Comparison of ENCODE assay signal across 24 cellular contexts in the genomic region with DNA sequence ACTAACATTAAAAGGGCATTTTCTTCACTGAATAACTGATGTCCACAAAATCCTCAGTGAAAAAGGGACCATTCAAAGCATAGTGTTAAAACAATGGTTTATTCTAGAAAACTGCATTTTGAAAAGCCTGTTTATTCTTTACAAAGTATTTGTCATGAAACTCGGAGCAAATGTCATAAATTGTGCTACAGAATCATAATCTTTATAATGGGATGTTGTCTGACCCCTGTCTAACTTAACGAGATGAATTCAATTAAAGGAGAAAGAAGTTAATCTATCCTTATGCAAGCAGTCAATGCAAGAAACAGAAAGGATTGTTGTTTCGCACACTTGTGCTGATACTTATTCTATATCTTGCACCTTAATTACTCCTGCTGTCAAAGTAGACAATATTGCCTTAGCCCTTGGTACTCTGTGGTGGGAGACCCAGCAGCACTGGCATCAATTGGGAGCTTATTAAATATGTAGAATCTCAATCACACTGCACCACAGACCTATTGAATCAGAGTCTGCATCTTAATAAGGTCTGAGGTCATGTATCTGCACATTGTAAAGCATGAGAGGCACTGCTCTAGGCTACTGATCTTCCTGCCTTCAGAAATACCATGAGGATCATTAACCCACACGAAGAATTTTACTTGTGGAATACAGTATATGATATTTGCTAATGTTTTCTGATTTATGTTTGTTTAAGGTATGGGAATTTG.
"Had no signal": no experiment of that assay in that cellular context is flagged by ENCODE, and none has a peak within 500 bp of the region (broad histone marks: within the 10 kb centered on the region; RNA-seq: fewer than 3 reads in every experiment).

No MANE protein-coding gene starts in this region.

- H3K4me3 Mint-ChIP-seq: activated CD4-positive, alpha-beta memory T cell treated with anti-CD3 and anti-CD28 coated beads, Interleukin-2, amount 10 ng/mL, durations not matched to agents 7 days and 5 days; activated CD4-positive, alpha-beta T cell treated with anti-CD3 and anti-CD28 coated beads, Interleukin-2, amount 10 ng/mL, durations not matched to agents 24 days and 14 days; activated naive CD4-positive, alpha-beta T cell treated with anti-CD3 and anti-CD28 coated beads, Interleukin-2, amount 10 ng/mL, durations not matched to agents 7 days and 5 days; activated T-cell treated with anti-CD3 and anti-CD28 coated beads, Interleukin-2, amount 50 U/mL, for 72 hours; central memory CD8-positive, alpha-beta T cell; naive thymus-derived CD4-positive, alpha-beta T cell; stimulated activated memory B cell treated with anti-CD40 and anti-IgM and Interleukin-4, amounts not matched to agents 10 μg/mL and 1 μg/mL and 100 μg/mL, for 72 hours had no signal

- H3K4me1 Mint-ChIP-seq: activated CD4-positive, alpha-beta memory T cell treated with anti-CD3 and anti-CD28 coated beads, Interleukin-2, amount 10 ng/mL, durations not matched to agents 7 days and 5 days; activated CD4-positive, alpha-beta T cell treated with anti-CD3 and anti-CD28 coated beads, Interleukin-2, amount 10 ng/mL, durations not matched to agents 24 days and 14 days; activated naive CD4-positive, alpha-beta T cell treated with anti-CD3 and anti-CD28 coated beads, Interleukin-2, amount 10 ng/mL, durations not matched to agents 7 days and 5 days; central memory CD8-positive, alpha-beta T cell; naive thymus-derived CD4-positive, alpha-beta T cell; stimulated activated memory B cell treated with anti-CD40 and anti-IgM and Interleukin-4, amounts not matched to agents 10 μg/mL and 1 μg/mL and 100 μg/mL, for 72 hours had no signal

- H3K9me3 Mint-ChIP-seq: activated CD4-positive, alpha-beta T cell treated with anti-CD3 and anti-CD28 coated beads, Interleukin-2, amount 10 ng/mL, durations not matched to agents 24 days and 14 days; activated naive CD4-positive, alpha-beta T cell treated with anti-CD3 and anti-CD28 coated beads, Interleukin-2, amount 10 ng/mL, durations not matched to agents 7 days and 5 days had no signal

- DNase-seq: activated CD4-positive, alpha-beta memory T cell treated with anti-CD3 and anti-CD28 coated beads, Interleukin-2, amount 10 ng/mL, durations not matched to agents 7 days and 5 days; activated CD4-positive, alpha-beta T cell treated with anti-CD3 and anti-CD28 coated beads, Interleukin-2, amount 10 ng/mL, durations not matched to agents 24 days and 14 days; activated effector memory CD4-positive, alpha-beta T cell treated with Interleukin-2 at 50 U/mL for 16 hours; activated naive CD4-positive, alpha-beta T cell treated with anti-CD3 and anti-CD28 coated beads, Interleukin-2, amount 10 ng/mL, durations not matched to agents 7 days and 5 days; activated T-cell treated with anti-CD3 and anti-CD28 coated beads, Interleukin-2, amount 50 U/mL, for 72 hours; amygdala; brain microvascular endothelial cell; colonic mucosa; left colon; mesenchymal stem cell; naive thymus-derived CD4-positive, alpha-beta T cell; pancreas; small intestine; stimulated activated CD4-positive, alpha-beta T cell treated with anti-CD3 and anti-CD28 coated beads, Interleukin-15, amount 100 ng/mL, for 24 hours; upper lobe of left lung had no signal

- ATAC-seq: activated CD4-positive, CD25-positive, alpha-beta regulatory T cell treated with anti-CD3 and anti-CD28 coated beads, Interleukin-2, amount 50 U/mL, for 24 hours; activated T-cell treated with anti-CD3 and anti-CD28 coated beads, Interleukin-2, amount 50 U/mL, for 72 hours; left colon; naive thymus-derived CD4-positive, alpha-beta T cell; pancreas; sciatic nerve; stimulated activated memory B cell treated with anti-CD40 and anti-IgM and Interleukin-4, amounts not matched to agents 10 μg/mL and 1 μg/mL and 100 μg/mL, for 72 hours had no signal

- H3K27me3 Mint-ChIP-seq: activated CD4-positive, alpha-beta memory T cell treated with anti-CD3 and anti-CD28 coated beads, Interleukin-2, amount 10 ng/mL, durations not matched to agents 7 days and 5 days; activated CD4-positive, alpha-beta T cell treated with anti-CD3 and anti-CD28 coated beads, Interleukin-2, amount 10 ng/mL, durations not matched to agents 24 days and 14 days; activated naive CD4-positive, alpha-beta T cell treated with anti-CD3 and anti-CD28 coated beads, Interleukin-2, amount 10 ng/mL, durations not matched to agents 7 days and 5 days; central memory CD8-positive, alpha-beta T cell; naive thymus-derived CD4-positive, alpha-beta T cell; stimulated activated memory B cell treated with anti-CD40 and anti-IgM and Interleukin-4, amounts not matched to agents 10 μg/mL and 1 μg/mL and 100 μg/mL, for 72 hours had no signal

- H3K27ac ChIP-seq: brain microvascular endothelial cell, colonic mucosa, esophagus muscularis mucosa, neutrophil, pancreas, SK-N-MC, thoracic aorta, upper lobe of left lung, VCaP had no signal

- H3K36me3 Mint-ChIP-seq: activated naive CD4-positive, alpha-beta T cell treated with anti-CD3 and anti-CD28 coated beads, Interleukin-2, amount 10 ng/mL, durations not matched to agents 7 days and 5 days; naive thymus-derived CD4-positive, alpha-beta T cell; stimulated activated memory B cell treated with anti-CD40 and anti-IgM and Interleukin-4, amounts not matched to agents 10 μg/mL and 1 μg/mL and 100 μg/mL, for 72 hours had no signal

- H3K27ac Mint-ChIP-seq: activated CD4-positive, alpha-beta memory T cell treated with anti-CD3 and anti-CD28 coated beads, Interleukin-2, amount 10 ng/mL, durations not matched to agents 7 days and 5 days; activated CD4-positive, alpha-beta T cell treated with anti-CD3 and anti-CD28 coated beads, Interleukin-2, amount 10 ng/mL, durations not matched to agents 24 days and 14 days; activated naive CD4-positive, alpha-beta T cell treated with anti-CD3 and anti-CD28 coated beads, Interleukin-2, amount 10 ng/mL, durations not matched to agents 7 days and 5 days; activated T-cell treated with anti-CD3 and anti-CD28 coated beads, Interleukin-2, amount 50 U/mL, for 72 hours; naive thymus-derived CD4-positive, alpha-beta T cell; stimulated activated memory B cell treated with anti-CD40 and anti-IgM and Interleukin-4, amounts not matched to agents 10 μg/mL and 1 μg/mL and 100 μg/mL, for 72 hours had no signal
